ENCODE assay signal across 1 cellular context in genomic region chr3:16331319-16331883, GRCh38.
TF ChIP-seq lines count a peak whose summit lies in the region.

No MANE protein-coding gene starts in this region.

TF ChIP-seq in HepG2, 621 proteins besides CTCF, POLR2A, EP300 and RAD21 (continues in another document):
- TF ChIP-seq ZNF609 (CRISPR knock-in tag; IDR thresholded peaks at IDR 0.05; ENCODE audit: borderline replicate concordance) (peak; percentile 74), ZSCAN9 (CRISPR knock-in tag; IDR thresholded peaks at IDR 0.05; ENCODE audit: borderline replicate concordance) (no peak), NCOR1 (IDR thresholded peaks at IDR 0.05; ENCODE audit: borderline replicate concordance, low read length) (peak; percentile 91), POGZ (CRISPR knock-in tag; IDR thresholded peaks at IDR 0.05) (peak; percentile 79), ZBTB43 (CRISPR knock-in tag; conservative IDR thresholded peaks at IDR 0.05) (0 out of 2 replicates have a peak, but pooled peaks have one; percentile 52), NFKBIZ (CRISPR knock-in tag; IDR thresholded peaks at IDR 0.05) (no peak), ZMYM3 (CRISPR knock-in tag; IDR thresholded peaks at IDR 0.05) (0 out of 2 replicates have a peak, but pooled peaks have one; percentile 57), CHD4 (IDR thresholded peaks at IDR 0.05; ENCODE audit: borderline replicate concordance, low read length) (peak; percentile 97; the same call in 1 of the 2 replicates), ZFP36L2 (CRISPR knock-in tag; IDR thresholded peaks at IDR 0.05) (no peak), ZNF781 (CRISPR knock-in tag; IDR thresholded peaks at IDR 0.05; ENCODE audit: borderline replicate concordance, not compliant biosample characterization) (no peak), CEBPB (IDR thresholded peaks at IDR 0.05; ENCODE audit: borderline replicate concordance, low read depth, low read length) (peak; percentile 92), TSC22D2 (CRISPR knock-in tag; IDR thresholded peaks at IDR 0.05; ENCODE audit: borderline replicate concordance) (no peak), FOXP4 (CRISPR knock-in tag; IDR thresholded peaks at IDR 0.05) (peak; percentile 66), SETDB1 (CRISPR knock-in tag; IDR thresholded peaks at IDR 0.05; ENCODE audit: borderline replicate concordance) (peak; percentile 92; the same call in 1 of the 2 replicates), MLX (CRISPR knock-in tag; IDR thresholded peaks at IDR 0.05) (peak; percentile 34; the same call in 1 of the 2 replicates), HMG20A (CRISPR knock-in tag; IDR thresholded peaks at IDR 0.05; ENCODE audit: borderline replicate concordance) (peak; percentile 95), AHDC1 (CRISPR knock-in tag; IDR thresholded peaks at IDR 0.05; ENCODE audit: borderline replicate concordance) (peak; percentile 68; the same call in 1 of the 2 replicates), ZNF343 (CRISPR knock-in tag; IDR thresholded peaks at IDR 0.05) (no peak), SOX6 (IDR thresholded peaks at IDR 0.05) (no peak), SOX6 (CRISPR knock-in tag; IDR thresholded peaks at IDR 0.05) (peak; percentile 64; the same call in 1 of the 2 replicates), ZKSCAN8 (CRISPR knock-in tag; IDR thresholded peaks at IDR 0.05; ENCODE audit: borderline replicate concordance) (0 out of 2 replicates have a peak, but pooled peaks have one; percentile 6), ZNF780A (CRISPR knock-in tag; IDR thresholded peaks at IDR 0.05) (no peak), NR2C2 (CRISPR knock-in tag; IDR thresholded peaks at IDR 0.05; ENCODE audit: borderline replicate concordance) (peak; percentile 42; the same call in 1 of the 2 replicates), MAFF (IDR thresholded peaks at IDR 0.05; ENCODE audit: low read depth, low read length) (no peak), NONO (IDR thresholded peaks at IDR 0.05) (no peak), NONO (CRISPR knock-in tag; conservative IDR thresholded peaks at IDR 0.05) (no peak), SOX5 (CRISPR knock-in tag; IDR thresholded peaks at IDR 0.05; ENCODE audit: borderline replicate concordance) (peak; percentile 67; the same call in 1 of the 2 replicates), ZBTB21 (CRISPR knock-in tag; IDR thresholded peaks at IDR 0.05) (no peak), NFIB (CRISPR knock-in tag; IDR thresholded peaks at IDR 0.05; ENCODE audit: borderline replicate concordance) (no peak), GATA4 (IDR thresholded peaks at IDR 0.05; ENCODE audit: borderline replicate concordance, low read depth) (peak; percentile 51; the same call in 1 of the 2 replicates), RXRB (CRISPR knock-in tag; IDR thresholded peaks at IDR 0.05; ENCODE audit: borderline replicate concordance) (peak; percentile 90), TOPORS (CRISPR knock-in tag; IDR thresholded peaks at IDR 0.05) (no peak), MIXL1 (CRISPR knock-in tag; IDR thresholded peaks at IDR 0.05) (peak; percentile 95), MEF2D (CRISPR knock-in tag; IDR thresholded peaks at IDR 0.05) (peak; percentile 83; the same call in 1 of the 2 replicates), ELF1 (CRISPR knock-in tag; IDR thresholded peaks at IDR 0.05) (peak; percentile 29; the same call in 1 of the 2 replicates), HNF4G (IDR thresholded peaks at IDR 0.05; ENCODE audit: borderline replicate concordance, low read depth, low read length) (peak; percentile 64; the same call in 1 of the 2 replicates), HNF4G (CRISPR knock-in tag; IDR thresholded peaks at IDR 0.05; ENCODE audit: borderline replicate concordance, low read depth) (no peak), SAP130 (CRISPR knock-in tag; IDR thresholded peaks at IDR 0.05; ENCODE audit: low read depth) (peak; percentile 49), PAXIP1 (CRISPR knock-in tag; conservative IDR thresholded peaks at IDR 0.05) (peak; percentile 87), IKZF5 (CRISPR knock-in tag; IDR thresholded peaks at IDR 0.05) (peak; percentile 26; the same call in 1 of the 2 replicates), ZNF331 (CRISPR knock-in tag; IDR thresholded peaks at IDR 0.05) (0 out of 2 replicates have a peak, but pooled peaks have one; percentile 50)
